ENCODE assay signal across 8 cellular contexts in genomic region chr1:84998642-84999280, GRCh38.
A peak's percentile ranks its signal among the peaks of the same experiment; 100 is the strongest.
DNase-seq lines count a peak whose midpoint lies in the region; ATAC-seq lines count a peak whose summit lies in the region.

No MANE protein-coding gene starts in this region.

- H3K4me3 ChIP-seq in iPS-18a (ENCODE audit: low read length): peak overlapping the region; percentile 70
- peak overlapping the region; percentile 69 to 71 for H3K4me3 ChIP-seq in stomach smooth muscle (ENCODE audit: low read length in 2 of 2)

- peak; percentile 32 for DNase-seq in ELR (ENCODE audit: low read depth)
- peak; percentile 47 for DNase-seq in activated CD8-positive, alpha-beta memory T cell treated with anti-CD3 and anti-CD28 coated beads, Interleukin-2, amount 50 U/mL, for 1 hour (ENCODE audit: extremely low read depth)
- no peak for DNase-seq in NCI-H345 treated with DMSO at 0.1 percent for 48 hours (lab: John Stamatoyannopoulos, UW; ENCODE audit: unreplicated experiment)
- no peak for DNase-seq in SHP77 (lab: John Stamatoyannopoulos, UW)
- DNase-seq in DMS114 treated with DMSO at 0.1 percent for 48 hours (lab: John Stamatoyannopoulos, UW; ENCODE audit: unreplicated experiment): no peak

- no peaks in the 10 kb centered on the region for H3K9me3 ChIP-seq in iPS-18a (ENCODE audit: control insufficient read depth, low read depth, low read length)
- no peaks in the 10 kb centered on the region for H3K9me3 ChIP-seq in stomach smooth muscle (ENCODE audit: control insufficient read depth in 2 of 2, low read length in 2 of 2)

- H3K9ac ChIP-seq in iPS-18a (ENCODE audit: low read length) (no peak overlapping the region), stomach smooth muscle (ENCODE audit: low read length in 2 of 2) (no peak overlapping the region)

- ATAC-seq in HG03460 (IDR thresholded peaks at IDR 0.05; ENCODE audit: unreplicated experiment): peak; percentile 33

- H3K27me3 ChIP-seq in iPS-18a (ENCODE audit: control insufficient read depth, insufficient read depth, low read length) (peaks cover 75% of the 10 kb centered on the region), stomach smooth muscle (ENCODE audit: control insufficient read depth in 1 of 2, insufficient read depth in 2 of 2, low read length in 2 of 2) (peaks cover 27 to 39% of the 10 kb centered on the region in 2 donors)

- H3K4me1 ChIP-seq in iPS-18a (ENCODE audit: control insufficient read depth, low read depth, low read length) (no peaks in the 10 kb centered on the region), stomach smooth muscle (ENCODE audit: control insufficient read depth, insufficient read depth, low read length) (peaks cover 15% of the 10 kb centered on the region)

- no peaks in the 10 kb centered on the region for H3K36me3 ChIP-seq in iPS-18a (ENCODE audit: control insufficient read depth, low read depth, low read length)
- H3K36me3 ChIP-seq in stomach smooth muscle (ENCODE audit: control insufficient read depth in 2 of 2, insufficient read depth in 2 of 2, low read length in 2 of 2): no peaks in the 10 kb centered on the region

- H3K27ac ChIP-seq in iPS-18a (ENCODE audit: low read length) (no peak overlapping the region), stomach smooth muscle (ENCODE audit: low read length) (no peak overlapping the region)

Comparison
In these comparisons a context has a peak if more than half of its experiments do, and no peak if none do; other contexts are left out.
1. DNase-seq: peak in ELR (single experiment) and activated CD8-positive, alpha-beta memory T cell treated with anti-CD3 and anti-CD28 coated beads, Interleukin-2, amount 50 U/mL, for 1 hour (single experiment); none in NCI-H345 treated with DMSO at 0.1 percent for 48 hours (single experiment), SHP77 (0 of 2) and DMS114 treated with DMSO at 0.1 percent for 48 hours (single experiment).